ENCODE assay signal across 8 cellular contexts in the genomic region with DNA sequence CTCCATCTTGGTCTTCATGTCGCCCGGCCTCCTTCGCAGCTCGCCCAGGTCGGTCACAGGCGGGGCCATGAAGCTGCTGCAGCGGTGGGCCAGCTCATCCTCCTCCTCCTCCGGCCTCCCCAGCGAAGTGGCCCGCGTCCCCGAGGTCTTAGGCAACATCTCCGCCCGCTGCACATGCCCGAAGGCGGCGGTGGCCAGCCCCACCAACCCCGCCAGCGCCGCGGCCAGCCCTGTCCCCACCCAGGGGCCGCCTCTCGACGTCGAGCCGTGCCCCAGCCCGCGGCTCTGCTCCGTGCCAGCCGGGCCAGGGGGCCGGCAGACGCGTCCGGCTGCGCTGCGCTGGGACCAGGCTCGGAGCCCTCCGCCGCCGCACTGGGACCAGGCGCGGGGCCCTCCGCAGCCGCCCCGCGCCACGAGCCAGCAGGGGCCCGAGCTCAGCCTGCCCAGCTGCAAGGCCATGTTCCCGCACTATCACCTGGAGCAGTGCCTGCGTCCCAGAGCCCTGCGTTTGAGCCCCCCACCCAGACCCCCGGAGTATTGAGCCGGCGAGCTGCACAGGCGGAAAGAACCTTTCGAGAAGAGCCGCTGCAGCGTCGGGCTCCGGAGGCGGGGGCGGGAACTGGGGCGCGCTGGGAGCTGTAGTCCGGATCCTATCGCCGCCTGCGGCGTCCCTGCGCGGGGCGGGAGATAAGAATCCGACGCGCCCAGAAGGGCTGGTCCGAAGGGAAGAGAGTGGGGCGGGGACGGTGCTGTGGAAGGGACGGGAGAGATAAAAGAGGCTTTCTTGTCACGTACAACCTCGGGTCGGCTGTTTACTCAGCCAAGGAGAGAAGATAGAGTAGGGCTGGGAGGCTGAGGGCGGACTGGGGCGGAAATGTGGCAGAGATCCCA. TPM values are rescaled to one million over a fixed set of nuclear protein-coding genes. Genes with fewer than 3 reads are reported as not detected.
A peak's percentile ranks its signal among the peaks of the same experiment; 100 is the strongest.
DNase-seq lines count a peak whose midpoint lies in the region; ATAC-seq, FAIRE-seq and TF ChIP-seq lines count a peak whose summit lies in the region.

TSS of gene CPOX (minus strand) at position 566 of the 891 bp plus-strand sequence. CDS start at position 459, 107 bp downstream.

- H3K4me3 Mint-ChIP-seq in T-helper 17 cell, result peak within 1 kb of the TSS; percentile 99

- no peaks in the 10 kb centered on the region for H3K9me3 ChIP-seq in T-helper 17 cell (ENCODE audit: control insufficient read depth, low read length, poor library complexity, severe bottlenecking)

- H3K27ac ChIP-seq in angular gyrus (ENCODE audit: low read depth, low read length), result peak within 1 kb of the TSS; percentile 91

- peak; percentile 67 for FAIRE-seq in urothelium cell line (lab: Jason Lieb, UNC)

- intact Hi-C loops in left ventricle myocardium superior (cut with micrococcal nuclease), result no loop called here

- peaks cover 3% of the 10 kb centered on the region for H3K36me3 Mint-ChIP-seq in T-helper 17 cell (ENCODE audit: low read depth)

- H3K4me1 Mint-ChIP-seq in T-helper 17 cell, result peaks cover 26% of the 10 kb centered on the region

- peak within 1 kb of the TSS; percentile 91 for H3K27ac Mint-ChIP-seq in T-helper 17 cell

- H3K27me3 Mint-ChIP-seq in T-helper 17 cell, result peaks cover 9% of the 10 kb centered on the region

- TF ChIP-seq POLR2A in GM15510 (IDR thresholded peaks at IDR 0.05; ENCODE audit: borderline replicate concordance, extremely low read depth, insufficient read length), result peak; percentile 75

- DNase-seq in NCI-H146 (lab: John Stamatoyannopoulos, UW), result peak; percentile 93
- DNase-seq in T-helper 17 cell, result peak; percentile 69 to 75 (median 74)
- DNase-seq in left ventricle myocardium superior, result peak; percentile 94
- peak; percentile 43 for DNase-seq in pulmonary artery endothelial cell (ENCODE audit: low read depth, low spot score)
- peak; percentile 96 for DNase-seq in urothelium cell line (ENCODE audit: low spot score)

- ATAC-seq in HG02840 (IDR thresholded peaks at IDR 0.05; ENCODE audit: low FRiP score, unreplicated experiment) (peak; percentile 93), T-helper 17 cell (peak; percentile 97), left ventricle myocardium superior (peak; percentile 99)

RNA-seq across cellular contexts. Expression of gene CPOX, which starts in this region (rescaled TPM):
- total RNA-seq in T-helper 17 cell (10 to 100 TPM; 17.1 to 19.8 TPM), left ventricle myocardium superior (12.1 TPM), pulmonary artery endothelial cell (25.6 and 36.1 TPM in 2 replicates)

Comparison
In these comparisons a context has a peak if more than half of its experiments do, and no peak if none do; other contexts are left out.
1. Peak in every context shown above with its lines: DNase-seq, ATAC-seq and H3K27ac ChIP-seq.
2. DNase-seq: peak in every context shown above with its lines; median percentile 96 in urothelium cell line; 94 in left ventricle myocardium superior; 93 in NCI-H146; 74 in T-helper 17 cell; 43 in pulmonary artery endothelial cell.